1 cellular context compared by ENCODE assay signal in the genomic region with DNA sequence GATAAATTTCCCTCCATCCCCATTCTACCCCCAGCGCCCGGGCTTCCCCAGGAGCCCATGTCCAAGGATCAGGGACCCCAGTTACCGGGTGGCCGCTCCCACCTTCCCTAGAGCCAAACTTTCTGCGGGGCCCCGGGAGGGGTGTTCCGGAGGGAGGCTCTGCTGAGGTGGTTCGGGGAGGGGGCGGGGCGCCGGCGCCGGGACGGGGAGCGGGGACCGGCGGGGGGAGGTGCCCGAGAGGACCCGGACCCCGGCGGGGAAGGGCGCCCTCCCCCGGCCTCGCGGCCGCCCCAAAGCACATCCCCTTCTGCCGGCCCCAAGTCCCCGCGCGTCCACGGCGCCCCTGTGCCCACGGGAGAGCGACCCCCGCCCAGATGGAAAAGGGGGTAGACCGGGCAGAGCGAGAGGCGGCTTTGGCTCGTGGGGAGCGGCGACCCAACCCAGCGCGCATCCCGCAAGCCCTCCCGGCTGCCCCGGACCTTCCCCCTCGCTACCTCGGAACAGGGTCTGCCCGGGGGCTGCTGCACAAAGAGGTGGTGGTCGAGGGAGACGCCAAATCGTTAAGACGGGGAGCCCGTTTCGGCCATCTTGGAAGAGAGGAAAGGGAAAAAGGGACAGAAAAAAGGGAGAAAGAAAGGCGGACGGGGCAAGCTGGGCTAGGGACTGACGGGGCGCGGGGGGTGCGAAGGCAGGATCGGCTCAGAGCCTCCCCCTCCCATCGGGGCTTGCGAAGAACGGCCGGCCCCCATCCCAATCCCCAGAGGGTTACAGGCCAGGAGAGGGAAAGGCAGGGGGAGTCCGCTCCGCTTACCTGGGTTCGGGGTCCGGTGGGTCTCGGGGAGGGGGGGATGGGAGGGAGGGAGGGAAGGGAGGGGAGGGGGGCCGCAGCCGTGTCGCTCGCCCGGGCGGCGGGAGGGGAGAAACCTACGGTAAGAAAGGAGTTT.
TF ChIP-seq lines count a peak whose summit lies in the region.

No MANE protein-coding gene starts in this region.

TF ChIP-seq in HEK293, 187 proteins besides CTCF, POLR2A, EP300 and RAD21 (continued from another document and continues in another):
- TF ChIP-seq, protein P1, sequence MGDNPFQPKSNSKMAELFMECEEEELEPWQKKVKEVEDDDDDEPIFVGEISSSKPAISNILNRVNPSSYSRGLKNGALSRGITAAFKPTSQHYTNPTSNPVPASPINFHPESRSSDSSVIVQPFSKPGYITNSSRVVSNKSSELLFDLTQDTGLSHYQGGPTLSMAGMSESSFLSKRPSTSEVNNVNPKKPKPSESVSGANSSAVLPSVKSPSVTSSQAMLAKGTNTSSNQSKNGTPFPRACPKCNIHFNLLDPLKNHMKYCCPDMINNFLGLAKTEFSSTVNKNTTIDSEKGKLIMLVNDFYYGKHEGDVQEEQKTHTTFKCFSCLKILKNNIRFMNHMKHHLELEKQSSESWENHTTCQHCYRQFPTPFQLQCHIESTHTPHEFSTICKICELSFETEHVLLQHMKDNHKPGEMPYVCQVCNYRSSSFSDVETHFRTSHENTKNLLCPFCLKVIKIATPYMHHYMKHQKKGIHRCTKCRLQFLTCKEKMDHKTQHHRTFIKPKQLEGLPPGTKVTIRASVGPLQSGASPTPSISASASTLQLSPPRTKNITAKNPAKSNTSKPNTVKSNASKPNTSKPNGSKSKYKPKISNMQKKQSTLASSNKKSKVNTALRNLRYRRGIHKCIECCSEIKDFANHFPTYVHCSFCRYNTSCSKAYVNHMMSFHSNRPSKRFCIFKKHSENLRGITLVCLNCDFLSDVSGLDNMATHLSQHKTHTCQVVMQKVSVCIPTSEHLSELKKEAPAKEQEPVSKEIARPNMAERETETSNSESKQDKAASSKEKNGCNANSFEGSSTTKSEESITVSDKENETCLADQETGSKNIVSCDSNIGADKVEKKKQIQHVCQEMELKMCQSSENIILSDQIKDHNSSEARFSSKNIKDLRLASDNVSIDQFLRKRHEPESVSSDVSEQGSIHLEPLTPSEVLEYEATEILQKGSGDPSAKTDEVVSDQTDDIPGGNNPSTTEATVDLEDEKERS (tag by site-specific recombination; IDR thresholded peaks at IDR 0.05), result no peak
- TF ChIP-seq, protein P2, sequence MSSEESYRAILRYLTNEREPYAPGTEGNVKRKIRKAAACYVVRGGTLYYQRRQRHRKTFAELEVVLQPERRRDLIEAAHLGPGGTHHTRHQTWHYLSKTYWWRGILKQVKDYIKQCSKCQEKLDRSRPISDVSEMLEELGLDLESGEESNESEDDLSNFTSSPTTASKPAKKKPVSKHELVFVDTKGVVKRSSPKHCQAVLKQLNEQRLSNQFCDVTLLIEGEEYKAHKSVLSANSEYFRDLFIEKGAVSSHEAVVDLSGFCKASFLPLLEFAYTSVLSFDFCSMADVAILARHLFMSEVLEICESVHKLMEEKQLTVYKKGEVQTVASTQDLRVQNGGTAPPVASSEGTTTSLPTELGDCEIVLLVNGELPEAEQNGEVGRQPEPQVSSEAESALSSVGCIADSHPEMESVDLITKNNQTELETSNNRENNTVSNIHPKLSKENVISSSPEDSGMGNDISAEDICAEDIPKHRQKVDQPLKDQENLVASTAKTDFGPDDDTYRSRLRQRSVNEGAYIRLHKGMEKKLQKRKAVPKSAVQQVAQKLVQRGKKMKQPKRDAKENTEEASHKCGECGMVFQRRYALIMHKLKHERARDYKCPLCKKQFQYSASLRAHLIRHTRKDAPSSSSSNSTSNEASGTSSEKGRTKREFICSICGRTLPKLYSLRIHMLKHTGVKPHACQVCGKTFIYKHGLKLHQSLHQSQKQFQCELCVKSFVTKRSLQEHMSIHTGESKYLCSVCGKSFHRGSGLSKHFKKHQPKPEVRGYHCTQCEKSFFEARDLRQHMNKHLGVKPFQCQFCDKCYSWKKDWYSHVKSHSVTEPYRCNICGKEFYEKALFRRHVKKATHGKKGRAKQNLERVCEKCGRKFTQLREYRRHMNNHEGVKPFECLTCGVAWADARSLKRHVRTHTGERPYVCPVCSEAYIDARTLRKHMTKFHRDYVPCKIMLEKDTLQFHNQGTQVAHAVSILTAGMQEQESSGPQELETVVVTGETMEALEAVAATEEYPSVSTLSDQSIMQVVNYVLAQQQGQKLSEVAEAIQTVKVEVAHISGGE (tag by site-specific recombination; conservative IDR thresholded peaks at IDR 0.05; ENCODE audit: low read depth), result peak; percentile 25; the same call in 1 of the 2 replicates
- TF ChIP-seq, protein P3, sequence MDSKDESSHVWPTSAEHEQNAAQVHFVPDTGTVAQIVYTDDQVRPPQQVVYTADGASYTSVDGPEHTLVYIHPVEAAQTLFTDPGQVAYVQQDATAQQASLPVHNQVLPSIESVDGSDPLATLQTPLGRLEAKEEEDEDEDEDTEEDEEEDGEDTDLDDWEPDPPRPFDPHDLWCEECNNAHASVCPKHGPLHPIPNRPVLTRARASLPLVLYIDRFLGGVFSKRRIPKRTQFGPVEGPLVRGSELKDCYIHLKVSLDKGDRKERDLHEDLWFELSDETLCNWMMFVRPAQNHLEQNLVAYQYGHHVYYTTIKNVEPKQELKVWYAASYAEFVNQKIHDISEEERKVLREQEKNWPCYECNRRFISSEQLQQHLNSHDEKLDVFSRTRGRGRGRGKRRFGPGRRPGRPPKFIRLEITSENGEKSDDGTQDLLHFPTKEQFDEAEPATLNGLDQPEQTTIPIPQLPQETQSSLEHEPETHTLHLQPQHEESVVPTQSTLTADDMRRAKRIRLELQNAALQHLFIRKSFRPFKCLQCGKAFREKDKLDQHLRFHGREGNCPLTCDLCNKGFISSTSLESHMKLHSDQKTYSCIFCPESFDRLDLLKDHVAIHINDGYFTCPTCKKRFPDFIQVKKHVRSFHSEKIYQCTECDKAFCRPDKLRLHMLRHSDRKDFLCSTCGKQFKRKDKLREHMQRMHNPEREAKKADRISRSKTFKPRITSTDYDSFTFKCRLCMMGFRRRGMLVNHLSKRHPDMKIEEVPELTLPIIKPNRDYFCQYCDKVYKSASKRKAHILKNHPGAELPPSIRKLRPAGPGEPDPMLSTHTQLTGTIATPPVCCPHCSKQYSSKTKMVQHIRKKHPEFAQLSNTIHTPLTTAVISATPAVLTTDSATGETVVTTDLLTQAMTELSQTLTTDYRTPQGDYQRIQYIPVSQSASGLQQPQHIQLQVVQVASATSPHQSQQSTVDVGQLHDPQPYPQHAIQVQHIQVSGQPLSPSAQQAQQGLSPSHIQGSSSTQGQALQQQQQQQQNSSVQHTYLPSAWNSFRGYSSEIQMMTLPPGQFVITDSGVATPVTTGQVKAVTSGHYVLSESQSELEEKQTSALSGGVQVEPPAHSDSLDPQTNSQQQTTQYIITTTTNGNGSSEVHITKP (tag by site-specific recombination; IDR thresholded peaks at IDR 0.05), result peak; percentile 96
- TF ChIP-seq ZNF610 (tag by site-specific recombination; IDR thresholded peaks at IDR 0.05; ENCODE audit: borderline replicate concordance), result peak; percentile 50; the same call in 1 of the 2 replicates
- peak; percentile 37; the same call in 1 of the 2 replicates for TF ChIP-seq WT1 (tag by site-specific recombination; IDR thresholded peaks at IDR 0.05)
- TF ChIP-seq ZNF324 (tag by site-specific recombination; IDR thresholded peaks at IDR 0.05), result peak; percentile 26; the same call in 1 of the 2 replicates
- TF ChIP-seq ZNF561 (tag by site-specific recombination; IDR thresholded peaks at IDR 0.05; ENCODE audit: borderline replicate concordance), result peak; percentile 52; the same call in 1 of the 2 replicates
- peak; percentile 85 for TF ChIP-seq ZNF76 (tag by site-specific recombination; IDR thresholded peaks at IDR 0.05; ENCODE audit: borderline replicate concordance, low read depth)
- peak; percentile 96 for TF ChIP-seq ZNF341 (tag by site-specific recombination; IDR thresholded peaks at IDR 0.05; ENCODE audit: low read depth)
- peak; percentile 71; the same call in 1 of the 2 replicates for TF ChIP-seq YY1 (tag by site-specific recombination; IDR thresholded peaks at IDR 0.05)
- peak; percentile 34; the same call in 1 of the 2 replicates for TF ChIP-seq ZBTB17 (tag by site-specific recombination; IDR thresholded peaks at IDR 0.05)
- TF ChIP-seq, protein P4, sequence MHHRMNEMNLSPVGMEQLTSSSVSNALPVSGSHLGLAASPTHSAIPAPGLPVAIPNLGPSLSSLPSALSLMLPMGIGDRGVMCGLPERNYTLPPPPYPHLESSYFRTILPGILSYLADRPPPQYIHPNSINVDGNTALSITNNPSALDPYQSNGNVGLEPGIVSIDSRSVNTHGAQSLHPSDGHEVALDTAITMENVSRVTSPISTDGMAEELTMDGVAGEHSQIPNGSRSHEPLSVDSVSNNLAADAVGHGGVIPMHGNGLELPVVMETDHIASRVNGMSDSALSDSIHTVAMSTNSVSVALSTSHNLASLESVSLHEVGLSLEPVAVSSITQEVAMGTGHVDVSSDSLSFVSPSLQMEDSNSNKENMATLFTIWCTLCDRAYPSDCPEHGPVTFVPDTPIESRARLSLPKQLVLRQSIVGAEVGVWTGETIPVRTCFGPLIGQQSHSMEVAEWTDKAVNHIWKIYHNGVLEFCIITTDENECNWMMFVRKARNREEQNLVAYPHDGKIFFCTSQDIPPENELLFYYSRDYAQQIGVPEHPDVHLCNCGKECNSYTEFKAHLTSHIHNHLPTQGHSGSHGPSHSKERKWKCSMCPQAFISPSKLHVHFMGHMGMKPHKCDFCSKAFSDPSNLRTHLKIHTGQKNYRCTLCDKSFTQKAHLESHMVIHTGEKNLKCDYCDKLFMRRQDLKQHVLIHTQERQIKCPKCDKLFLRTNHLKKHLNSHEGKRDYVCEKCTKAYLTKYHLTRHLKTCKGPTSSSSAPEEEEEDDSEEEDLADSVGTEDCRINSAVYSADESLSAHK (tag by site-specific recombination; IDR thresholded peaks at IDR 0.05), result peak; percentile 20; the same call in 1 of the 2 replicates
- TF ChIP-seq ZNF2 (tag by site-specific recombination; IDR thresholded peaks at IDR 0.05), result peak; percentile 53
- TF ChIP-seq, protein P5, sequence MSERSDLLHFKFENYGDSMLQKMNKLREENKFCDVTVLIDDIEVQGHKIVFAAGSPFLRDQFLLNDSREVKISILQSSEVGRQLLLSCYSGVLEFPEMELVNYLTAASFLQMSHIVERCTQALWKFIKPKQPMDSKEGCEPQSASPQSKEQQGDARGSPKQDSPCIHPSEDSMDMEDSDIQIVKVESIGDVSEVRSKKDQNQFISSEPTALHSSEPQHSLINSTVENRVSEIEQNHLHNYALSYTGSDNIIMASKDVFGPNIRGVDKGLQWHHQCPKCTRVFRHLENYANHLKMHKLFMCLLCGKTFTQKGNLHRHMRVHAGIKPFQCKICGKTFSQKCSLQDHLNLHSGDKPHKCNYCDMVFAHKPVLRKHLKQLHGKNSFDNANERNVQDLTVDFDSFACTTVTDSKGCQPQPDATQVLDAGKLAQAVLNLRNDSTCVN (tag by site-specific recombination; optimal IDR thresholded peaks at IDR 0.05), result peak; percentile 63
- TF ChIP-seq ZNF274 (IDR thresholded peaks at IDR 0.05; ENCODE audit: low read length), result no peak
- TF ChIP-seq ZNF274 (tag by site-specific recombination; IDR thresholded peaks at IDR 0.05; ENCODE audit: borderline replicate concordance), result no peak
- peak; percentile 30; the same call in 1 of the 2 replicates for TF ChIP-seq MZF1 (tag by site-specific recombination; IDR thresholded peaks at IDR 0.05; ENCODE audit: borderline replicate concordance)
- TF ChIP-seq ZNF596 (tag by site-specific recombination; IDR thresholded peaks at IDR 0.05), result 0 out of 2 replicates have a peak, but pooled peaks have one; percentile 4
- TF ChIP-seq ZNF623 (tag by site-specific recombination; IDR thresholded peaks at IDR 0.05), result no peak
- TF ChIP-seq, protein P6, sequence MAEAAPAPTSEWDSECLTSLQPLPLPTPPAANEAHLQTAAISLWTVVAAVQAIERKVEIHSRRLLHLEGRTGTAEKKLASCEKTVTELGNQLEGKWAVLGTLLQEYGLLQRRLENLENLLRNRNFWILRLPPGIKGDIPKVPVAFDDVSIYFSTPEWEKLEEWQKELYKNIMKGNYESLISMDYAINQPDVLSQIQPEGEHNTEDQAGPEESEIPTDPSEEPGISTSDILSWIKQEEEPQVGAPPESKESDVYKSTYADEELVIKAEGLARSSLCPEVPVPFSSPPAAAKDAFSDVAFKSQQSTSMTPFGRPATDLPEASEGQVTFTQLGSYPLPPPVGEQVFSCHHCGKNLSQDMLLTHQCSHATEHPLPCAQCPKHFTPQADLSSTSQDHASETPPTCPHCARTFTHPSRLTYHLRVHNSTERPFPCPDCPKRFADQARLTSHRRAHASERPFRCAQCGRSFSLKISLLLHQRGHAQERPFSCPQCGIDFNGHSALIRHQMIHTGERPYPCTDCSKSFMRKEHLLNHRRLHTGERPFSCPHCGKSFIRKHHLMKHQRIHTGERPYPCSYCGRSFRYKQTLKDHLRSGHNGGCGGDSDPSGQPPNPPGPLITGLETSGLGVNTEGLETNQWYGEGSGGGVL (tag by site-specific recombination; IDR thresholded peaks at IDR 0.05), result peak; percentile 84
- TF ChIP-seq, protein P7, sequence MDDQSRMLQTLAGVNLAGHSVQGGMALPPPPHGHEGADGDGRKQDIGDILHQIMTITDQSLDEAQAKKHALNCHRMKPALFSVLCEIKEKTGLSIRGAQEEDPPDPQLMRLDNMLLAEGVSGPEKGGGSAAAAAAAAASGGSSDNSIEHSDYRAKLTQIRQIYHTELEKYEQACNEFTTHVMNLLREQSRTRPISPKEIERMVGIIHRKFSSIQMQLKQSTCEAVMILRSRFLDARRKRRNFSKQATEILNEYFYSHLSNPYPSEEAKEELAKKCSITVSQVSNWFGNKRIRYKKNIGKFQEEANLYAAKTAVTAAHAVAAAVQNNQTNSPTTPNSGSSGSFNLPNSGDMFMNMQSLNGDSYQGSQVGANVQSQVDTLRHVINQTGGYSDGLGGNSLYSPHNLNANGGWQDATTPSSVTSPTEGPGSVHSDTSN (CRISPR knock-in tag; IDR thresholded peaks at IDR 0.05), result no peak
- peak; percentile 41 for TF ChIP-seq SP2 (tag by site-specific recombination; IDR thresholded peaks at IDR 0.05)
- peak; percentile 10; the same call in 1 of the 2 replicates for TF ChIP-seq ZNF629 (tag by site-specific recombination; IDR thresholded peaks at IDR 0.05)
- TF ChIP-seq MYNN (tag by site-specific recombination; IDR thresholded peaks at IDR 0.05; ENCODE audit: borderline replicate concordance), result 0 out of 2 replicates have a peak, but pooled peaks have one; percentile 23
- no peak for TF ChIP-seq RBAK (tag by site-specific recombination; IDR thresholded peaks at IDR 0.05)
- TF ChIP-seq, protein P8, sequence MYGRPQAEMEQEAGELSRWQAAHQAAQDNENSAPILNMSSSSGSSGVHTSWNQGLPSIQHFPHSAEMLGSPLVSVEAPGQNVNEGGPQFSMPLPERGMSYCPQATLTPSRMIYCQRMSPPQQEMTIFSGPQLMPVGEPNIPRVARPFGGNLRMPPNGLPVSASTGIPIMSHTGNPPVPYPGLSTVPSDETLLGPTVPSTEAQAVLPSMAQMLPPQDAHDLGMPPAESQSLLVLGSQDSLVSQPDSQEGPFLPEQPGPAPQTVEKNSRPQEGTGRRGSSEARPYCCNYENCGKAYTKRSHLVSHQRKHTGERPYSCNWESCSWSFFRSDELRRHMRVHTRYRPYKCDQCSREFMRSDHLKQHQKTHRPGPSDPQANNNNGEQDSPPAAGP (tag by site-specific recombination; IDR thresholded peaks at IDR 0.05), result peak; percentile 65; the same call in 1 of the 2 replicates
- peak; percentile 63; the same call in 1 of the 2 replicates for TF ChIP-seq ZBTB7A (tag by site-specific recombination; IDR thresholded peaks at IDR 0.05; ENCODE audit: low read depth)
- TF ChIP-seq PRDM1 (tag by site-specific recombination; IDR thresholded peaks at IDR 0.05), result peak; percentile 90
- peak; percentile 56; the same call in 1 of the 2 replicates for TF ChIP-seq ZNF423 (tag by site-specific recombination; IDR thresholded peaks at IDR 0.05)
- 0 out of 2 replicates have a peak, but pooled peaks have one; percentile 35 for TF ChIP-seq ZNF785 (tag by site-specific recombination; IDR thresholded peaks at IDR 0.05)
- peak; percentile 43 for TF ChIP-seq ZEB2 (tag by site-specific recombination; IDR thresholded peaks at IDR 0.05)
- 0 out of 2 replicates have a peak, but pooled peaks have one; percentile 25 for TF ChIP-seq KLF16 (tag by site-specific recombination; IDR thresholded peaks at IDR 0.05)
- no peak for TF ChIP-seq ZNF16 (tag by site-specific recombination; IDR thresholded peaks at IDR 0.05; ENCODE audit: low read depth)
- TF ChIP-seq ZNF366 (tag by site-specific recombination; conservative IDR thresholded peaks at IDR 0.05), result peak; percentile 94
- TF ChIP-seq ZNF426 (tag by site-specific recombination; IDR thresholded peaks at IDR 0.05), result no peak
